ENCODE assay signal across 8 cellular contexts in genomic region chr12:120713861-120714482, GRCh38. TPM values are rescaled to one million over a fixed set of nuclear protein-coding genes. Genes with fewer than 3 reads are reported as not detected.
DNase-seq lines count a peak whose midpoint lies in the region; ATAC-seq, FAIRE-seq and TF ChIP-seq lines count a peak whose summit lies in the region.

No MANE protein-coding gene starts in this region.

- no peak overlapping the region for H3K18ac ChIP-seq in neuronal stem cell (ENCODE audit: low read length)

- no peaks in the 10 kb centered on the region for H4K20me1 ChIP-seq in fibroblast of lung (ENCODE audit: control insufficient read depth, extremely low read depth, insufficient read depth, low read length)

- H3K9me3 ChIP-seq in fibroblast of lung (ENCODE audit: control insufficient read depth, insufficient read depth, low read depth, low read length) (no peaks in the 10 kb centered on the region), neuronal stem cell (replicated peaks in 1 of 2; ENCODE audit: control insufficient read depth in 2 of 2, insufficient read depth in 1 of 2, low read depth in 1 of 2, low read length in 2 of 2) (no peaks in the 10 kb centered on the region)

- no peak overlapping the region for H2BK5ac ChIP-seq in neuronal stem cell (ENCODE audit: low read length)

- peak overlapping the region; percentile 76 for H3K27ac Mint-ChIP-seq in activated T-cell treated with anti-CD3 and anti-CD28 coated beads, Interleukin-2, amount 50 U/mL, for 24 hours

- no peaks in the 10 kb centered on the region for H3K27me3 Mint-ChIP-seq in activated T-cell treated with anti-CD3 and anti-CD28 coated beads, Interleukin-2, amount 50 U/mL, for 24 hours

- H4K91ac ChIP-seq in neuronal stem cell (ENCODE audit: low read depth, low read length, poor library complexity) = no peak overlapping the region

- H2AK5ac ChIP-seq in neuronal stem cell (ENCODE audit: low read depth, low read length) = no peak overlapping the region

- no peak overlapping the region for H3K4me3 Mint-ChIP-seq in activated T-cell treated with anti-CD3 and anti-CD28 coated beads, Interleukin-2, amount 50 U/mL, for 24 hours

- H4K8ac ChIP-seq in neuronal stem cell (ENCODE audit: low read depth, low read length) = no peak overlapping the region

- no peak overlapping the region for H3K23ac ChIP-seq in neuronal stem cell (ENCODE audit: low read depth, low read length, poor library complexity)

- peaks cover 7% of the 10 kb centered on the region for H3K79me1 ChIP-seq in neuronal stem cell (ENCODE audit: low read depth, low read length)

- WGBS in neuronal stem cell (ENCODE audit: extremely low coverage in 2 of 2, insufficient read length in 2 of 2, insufficient replicate concordance in 1 of 2), 2 donors = no CpG with 5 or more reads among the region's 4 CpGs

- ATAC-seq in HG03135 (IDR thresholded peaks at IDR 0.05; ENCODE audit: unreplicated experiment) = no peak

- H3K4me3 ChIP-seq in LNCaP clone FGC (ENCODE audit: low read depth, low read length) (no peak overlapping the region), fibroblast of lung (replicated peaks in 1 of 4; ENCODE audit: control extremely low read depth in 1 of 4, insufficient read depth in 1 of 4, low read depth in 3 of 4, low read length in 4 of 4) (no peak overlapping the region), neuronal stem cell (ENCODE audit: low read length in 2 of 2) (no peak overlapping the region)

- H2BK15ac ChIP-seq in neuronal stem cell (ENCODE audit: low read length) = no peak overlapping the region

- H3K27ac ChIP-seq in fibroblast of lung (ENCODE audit: insufficient read depth, low read length) (no peak overlapping the region), neuronal stem cell (replicated peaks; ENCODE audit: low read length) (no peak overlapping the region)

- H3K36me3 Mint-ChIP-seq in activated T-cell treated with anti-CD3 and anti-CD28 coated beads, Interleukin-2, amount 50 U/mL, for 24 hours (ENCODE audit: low read depth) = peaks cover 66% of the 10 kb centered on the region

- no peaks in the 10 kb centered on the region for H3K27me3 ChIP-seq in fibroblast of lung (ENCODE audit: control insufficient read depth, insufficient read depth, low read length)
- no peaks in the 10 kb centered on the region for H3K27me3 ChIP-seq in neuronal stem cell (ENCODE audit: control insufficient read depth in 3 of 3, insufficient read depth in 3 of 3, low read depth in 1 of 3, low read length in 3 of 3)

- no peak overlapping the region for H2BK120ac ChIP-seq in neuronal stem cell (ENCODE audit: low read depth, low read length)

- peaks cover 47% of the 10 kb centered on the region for H3K4me1 Mint-ChIP-seq in activated T-cell treated with anti-CD3 and anti-CD28 coated beads, Interleukin-2, amount 50 U/mL, for 24 hours (ENCODE audit: low read depth)

- peak; percentile 52 for FAIRE-seq in RCC 7860 (lab: Jason Lieb, UNC)

- H3K4ac ChIP-seq in neuronal stem cell (ENCODE audit: low read length) = no peak overlapping the region

- H3K4me1 ChIP-seq in fibroblast of lung (ENCODE audit: control insufficient read depth, extremely low read depth, insufficient read depth, low read length) = peaks cover 11% of the 10 kb centered on the region
- H3K4me1 ChIP-seq in neuronal stem cell (ENCODE audit: control insufficient read depth in 2 of 2, insufficient read depth in 1 of 2, low read depth in 1 of 2, low read length in 2 of 2) = peaks cover 10 to 13% of the 10 kb centered on the region in 2 donors

- H3K14ac ChIP-seq in neuronal stem cell (ENCODE audit: low read length) = no peak overlapping the region

- H2AFZ ChIP-seq in fibroblast of lung (ENCODE audit: low read length) = no peak overlapping the region
- H2AFZ ChIP-seq in neuronal stem cell (ENCODE audit: low read length) = no peak overlapping the region

- H3K79me2 ChIP-seq in fibroblast of lung (ENCODE audit: control insufficient read depth, insufficient read depth, low read length) = peaks cover 19% of the 10 kb centered on the region

- H3K4me2 ChIP-seq in fibroblast of lung (ENCODE audit: extremely low read depth, insufficient read depth, low read length) = no peak overlapping the region
- no peak overlapping the region for H3K4me2 ChIP-seq in neuronal stem cell (ENCODE audit: insufficient read depth, low read length, poor library complexity, severe bottlenecking)

- no peaks in the 10 kb centered on the region for H3K9me3 Mint-ChIP-seq in activated T-cell treated with anti-CD3 and anti-CD28 coated beads, Interleukin-2, amount 50 U/mL, for 24 hours

- TF ChIP-seq CTCF in LNCaP clone FGC (IDR thresholded peaks at IDR 0.05; ENCODE audit: control insufficient read depth, extremely low read depth, insufficient read depth) (peak; percentile 74), fibroblast of lung (conservative IDR thresholded peaks at IDR 0.05 in 1 of 2, IDR thresholded peaks at IDR 0.05 in 1 of 2; ENCODE audit: low read depth in 1 of 2, low read length in 2 of 2) (peak; percentile 79 to 86)

- H3K9ac ChIP-seq in fibroblast of lung (ENCODE audit: insufficient read depth, low read length) = no peak overlapping the region
- no peak overlapping the region for H3K9ac ChIP-seq in neuronal stem cell (ENCODE audit: low read depth, low read length, poor library complexity)

- DNase-seq in ELR (ENCODE audit: low read depth) = peak; percentile 88
- DNase-seq in LNCaP clone FGC (ENCODE audit: low read depth) = peak; percentile 42
- DNase-seq in RCC 7860 (ENCODE audit: low spot score) = peak; percentile 58
- peak; percentile 52 for DNase-seq in activated T-cell treated with anti-CD3 and anti-CD28 coated beads, Interleukin-2, amount 50 U/mL, for 24 hours
- DNase-seq in fibroblast of lung (ENCODE audit: low read depth in 2 of 2) = peak; percentile 64 to 86
- DNase-seq in neuronal stem cell (ENCODE audit: low spot score) = peak; percentile 83
- peak; percentile 95 for DNase-seq in superior temporal gyrus (ENCODE audit: extremely low spot score)

- H2BK12ac ChIP-seq in neuronal stem cell (ENCODE audit: low read length) = no peak overlapping the region

- H3K36me3 ChIP-seq in fibroblast of lung (ENCODE audit: control insufficient read depth, insufficient read depth, low read length) = peaks cover 14% of the 10 kb centered on the region
- H3K36me3 ChIP-seq in neuronal stem cell (replicated peaks in 1 of 2; ENCODE audit: control insufficient read depth in 2 of 2, insufficient read depth in 2 of 2, low read length in 2 of 2) = peaks cover 37 to 73% of the 10 kb centered on the region in 2 donors

RNA-seq across cellular contexts. Expression of gene UNC119B, which starts 3.7 kb away (rescaled TPM):
- 22.9 and 29.1 TPM in 2 replicates for total RNA-seq in fibroblast of lung
- 29.1 and 31.2 TPM in 2 replicates for polyA plus RNA-seq in fibroblast of lung
- polyA plus RNA-seq in fibroblast of lung (2012) = 19.5 and 21.1 TPM in 2 replicates
- polyA minus RNA-seq in fibroblast of lung (ENCODE audit: low replicate concordance) = 14.9 and 26.1 TPM in 2 replicates
- polyA plus RNA-seq in neuronal stem cell (2013, experiment 1 of 2) = 41.3 TPM
- polyA plus RNA-seq in neuronal stem cell (2013, experiment 2 of 2) = 43.0 TPM

RNA-seq across cellular contexts. Expression of gene ACADS, which starts 11.7 kb away (rescaled TPM):
- total RNA-seq in fibroblast of lung = 14.1 and 15.9 TPM in 2 replicates
- 4.2 and 4.5 TPM in 2 replicates for polyA plus RNA-seq in fibroblast of lung
- 7.0 and 7.9 TPM in 2 replicates for polyA plus RNA-seq in fibroblast of lung (2012)
- polyA minus RNA-seq in fibroblast of lung (ENCODE audit: low replicate concordance) = 2.9 and 4.8 TPM in 2 replicates
- 2.0 TPM for polyA plus RNA-seq in neuronal stem cell (2013, experiment 1 of 2)
- 2.2 TPM for polyA plus RNA-seq in neuronal stem cell (2013, experiment 2 of 2)

RNA-seq across cellular contexts. Expression of gene MLEC, which starts 27.0 kb away (rescaled TPM):
- total RNA-seq in fibroblast of lung = 90.1 and 120 TPM in 2 replicates
- polyA plus RNA-seq in fibroblast of lung = 56.4 and 66.1 TPM in 2 replicates
- 78.1 and 80.1 TPM in 2 replicates for polyA plus RNA-seq in fibroblast of lung (2012)
- 86.3 and 126 TPM in 2 replicates for polyA minus RNA-seq in fibroblast of lung (ENCODE audit: low replicate concordance)
- 57.0 TPM for polyA plus RNA-seq in neuronal stem cell (2013, experiment 1 of 2)
- polyA plus RNA-seq in neuronal stem cell (2013, experiment 2 of 2) = 60.7 TPM

Comparison
In these comparisons a context has a peak if more than half of its experiments do, and no peak if none do; other contexts are left out.
1. DNase-seq: peak in every context shown above with its lines; median percentile 95 in superior temporal gyrus; 88 in ELR; 83 in neuronal stem cell; 75 in fibroblast of lung; 58 in RCC 7860; 52 in activated T-cell treated with anti-CD3 and anti-CD28 coated beads, Interleukin-2, amount 50 U/mL, for 24 hours; 42 in LNCaP clone FGC.